ENCODE assay signal across 8 cellular contexts in the genomic region with DNA sequence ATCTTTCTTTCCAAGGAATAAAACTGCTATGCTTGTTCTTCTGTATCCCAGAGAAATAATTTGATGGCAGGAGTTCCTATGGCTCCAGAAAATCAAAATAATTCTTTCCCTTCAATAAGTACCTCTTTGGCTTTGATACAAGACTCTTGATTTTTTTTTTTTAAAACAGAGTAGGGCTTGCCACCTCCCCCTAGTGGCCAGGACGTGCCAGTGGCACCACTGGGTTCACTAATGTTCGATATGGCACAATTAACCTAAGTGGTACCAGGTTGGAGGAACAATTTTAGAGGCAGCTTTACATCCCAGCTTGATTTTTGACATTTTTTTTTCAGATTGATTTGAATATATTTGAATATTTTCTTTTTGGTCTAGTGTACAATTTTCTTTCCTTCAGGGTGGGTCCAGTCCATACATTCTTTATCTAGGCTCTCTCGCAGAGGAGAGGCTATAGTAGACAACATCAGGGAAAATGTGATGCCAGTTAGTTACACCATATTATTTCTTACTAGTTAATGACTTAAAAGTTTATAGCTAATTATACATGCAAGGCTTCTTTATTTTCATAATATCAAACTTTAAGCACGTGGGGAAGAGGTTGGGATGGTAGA.
DNase-seq lines count a peak whose midpoint lies in the region; ATAC-seq, FAIRE-seq and TF ChIP-seq lines count a peak whose summit lies in the region.

No MANE protein-coding gene starts in this region.

- H3K27ac Mint-ChIP-seq in activated naive CD8-positive, alpha-beta T cell treated with anti-CD3 and anti-CD28 coated beads, Interleukin-2, amount 10 ng/mL, durations not matched to agents 7 days and 5 days, result no peak overlapping the region

- no peak overlapping the region for H2AFZ ChIP-seq in SK-N-SH (ENCODE audit: low read depth)

- H3K4me1 Mint-ChIP-seq in activated naive CD8-positive, alpha-beta T cell treated with anti-CD3 and anti-CD28 coated beads, Interleukin-2, amount 10 ng/mL, durations not matched to agents 7 days and 5 days, result no peaks in the 10 kb centered on the region

- H3K27ac ChIP-seq in SK-N-SH (ENCODE audit: low read depth in 2 of 2, low read length in 1 of 2), result no peak overlapping the region

- TF ChIP-seq EP300 in SK-N-SH (IDR thresholded peaks at IDR 0.05; ENCODE audit: borderline replicate concordance in 1 of 2, low read depth in 1 of 2, low read length in 1 of 2), result no peak

- FAIRE-seq in G401.6 (lab: Jason Lieb, UNC), result peak; percentile 63

- 35% methylated on average over 4 of the region's 4 CpGs for WGBS in SK-N-SH (ENCODE audit: low lambda C conversion rate)

- CTCF ChIA-PET in SK-N-SH (lab: Yijun Ruan, JAX), result interaction anchor here (0.6 to 1.9 kb wide), 15 partner anchors 11 to 279 kb away, joined by 3 to 10 read pairs (median 4); no protein-coding TSS in a partner anchor

- no peaks in the 10 kb centered on the region for H3K9me3 ChIP-seq in SK-N-SH

- no peaks in the 10 kb centered on the region for H3K36me3 Mint-ChIP-seq in activated naive CD8-positive, alpha-beta T cell treated with anti-CD3 and anti-CD28 coated beads, Interleukin-2, amount 10 ng/mL, durations not matched to agents 7 days and 5 days

- H3K4me3 Mint-ChIP-seq in activated naive CD8-positive, alpha-beta T cell treated with anti-CD3 and anti-CD28 coated beads, Interleukin-2, amount 10 ng/mL, durations not matched to agents 7 days and 5 days, result no peak overlapping the region

- POLR2A ChIA-PET in SK-N-SH (lab: Yijun Ruan, JAX), result no interaction called here
- POLR2A ChIA-PET in activated naive CD8-positive, alpha-beta T cell treated with anti-CD3 and anti-CD28 coated beads, Interleukin-2, amount 10 ng/mL, durations not matched to agents 7 days and 5 days (lab: Charles Lee), result interaction anchor here (0.7 kb wide), 1 partner anchor 37 kb away, joined by 3 read pairs; no protein-coding TSS in a partner anchor

- peak; percentile 66 for TF ChIP-seq RAD21 in SK-N-SH (IDR thresholded peaks at IDR 0.05; ENCODE audit: low read length)

- H3K27me3 ChIP-seq in SK-N-SH (ENCODE audit: insufficient read depth), result no peaks in the 10 kb centered on the region

- H3K9me3 Mint-ChIP-seq in activated naive CD8-positive, alpha-beta T cell treated with anti-CD3 and anti-CD28 coated beads, Interleukin-2, amount 10 ng/mL, durations not matched to agents 7 days and 5 days, result no peaks in the 10 kb centered on the region

- no peaks in the 10 kb centered on the region for H3K9me2 ChIP-seq in SK-N-SH

- H3K27me3 Mint-ChIP-seq in activated naive CD8-positive, alpha-beta T cell treated with anti-CD3 and anti-CD28 coated beads, Interleukin-2, amount 10 ng/mL, durations not matched to agents 7 days and 5 days, result peaks cover 6% of the 10 kb centered on the region

- TF ChIP-seq CTCF in SK-N-SH (IDR thresholded peaks at IDR 0.05), result peak; percentile 97

- peak; percentile 47 for DNase-seq in SK-N-SH
- DNase-seq in activated naive CD8-positive, alpha-beta T cell treated with anti-CD3 and anti-CD28 coated beads, Interleukin-2, amount 10 ng/mL, durations not matched to agents 7 days and 5 days, result peak; percentile 42
- DNase-seq in iPS-NIHi7 (ENCODE audit: extremely low spot score), result peak; percentile 44
- peak; percentile 1 to 31 (median 22) for DNase-seq in stimulated activated CD4-positive, alpha-beta T cell treated with anti-CD3 and anti-CD28 coated beads, TNF-alpha, amount 100 ng/mL, for 48 hours (ENCODE audit: low read depth in 3 of 3)
- DNase-seq in HuH-7 (ENCODE audit: low spot score), result no peak

- no peak overlapping the region for H3K9ac ChIP-seq in SK-N-SH

- H3K36me3 ChIP-seq in SK-N-SH (replicated peaks in 1 of 2; ENCODE audit: control insufficient read depth in 1 of 2, insufficient read depth in 2 of 2, low read length in 1 of 2), result no peaks in the 10 kb centered on the region

- no peaks in the 10 kb centered on the region for H3K4me1 ChIP-seq in SK-N-SH (ENCODE audit: control insufficient read depth in 1 of 2, insufficient read depth in 2 of 2, low read depth in 1 of 2, low read length in 1 of 2)

- no peak overlapping the region for H3K4me2 ChIP-seq in SK-N-SH

- ATAC-seq in GM21381 (IDR thresholded peaks at IDR 0.05; ENCODE audit: unreplicated experiment) (peak; percentile 93), HG03558 (IDR thresholded peaks at IDR 0.05; ENCODE audit: extremely low read depth, unreplicated experiment) (peak; percentile 90)
- ATAC-seq in activated naive CD8-positive, alpha-beta T cell treated with anti-CD3 and anti-CD28 coated beads, Interleukin-2, amount 10 ng/mL, durations not matched to agents 7 days and 5 days (ENCODE audit: low read depth), result peak; percentile 71

- no peak overlapping the region for H3K4me3 ChIP-seq in SK-N-SH (ENCODE audit: low read depth in 2 of 2, low read length in 1 of 2)

- H4K20me1 ChIP-seq in SK-N-SH (ENCODE audit: insufficient read depth), result no peaks in the 10 kb centered on the region

- no peaks in the 10 kb centered on the region for H3F3A ChIP-seq in SK-N-SH (replicated peaks; ENCODE audit: insufficient read depth)

- H3K79me2 ChIP-seq in SK-N-SH (ENCODE audit: insufficient read depth), result no peaks in the 10 kb centered on the region

TF ChIP-seq in SK-N-SH, 30 proteins besides CTCF, POLR2A, EP300 and RAD21:
- TF ChIP-seq SMC3 (IDR thresholded peaks at IDR 0.05; ENCODE audit: low read depth, low read length) (peak; percentile 59), IRF3 (IDR thresholded peaks at IDR 0.05; ENCODE audit: low read depth, low read length) (no peak)
